In genomic region chr20:24291066-24291465, GRCh38 we compare ENCODE assay signal across 27 cellular contexts.
"Had no signal": no experiment of that assay in that cellular context is flagged by ENCODE, and none has a peak within 500 bp of the region (broad histone marks: within the 10 kb centered on the region; RNA-seq: fewer than 3 reads in every experiment).

No MANE protein-coding gene starts in this region.

- H3K36me3 Mint-ChIP-seq: activated CD4-positive, alpha-beta memory T cell treated with anti-CD3 and anti-CD28 coated beads for 36 hours; mesothelial cell of epicardium; naive B cell; stimulated activated memory B cell treated with anti-CD40 and anti-IgM and Interleukin-4, amounts not matched to agents 10 μg/mL and 1 μg/mL and 100 μg/mL, for 72 hours; type B pancreatic cell had no signal

- H3K27ac Mint-ChIP-seq: activated CD4-positive, alpha-beta memory T cell treated with anti-CD3 and anti-CD28 coated beads for 36 hours; activated CD4-positive, alpha-beta T cell treated with anti-CD3 and anti-CD28 coated beads, Interleukin-2, amount 10 ng/mL, durations not matched to agents 24 days and 14 days; activated T-helper 17 cell treated with anti-CD3 and anti-CD28 coated beads, Interleukin-2, amount 50 U/mL, for 72 hours; dendritic cell treated with granulocyte-macrophage colony-stimulating factor and Interleukin-4, amounts not matched to agents 40 ng/mL and 50 ng/mL, for 4 days; endodermal cell; mesothelial cell of epicardium; naive B cell; progenitor cell of endocrine pancreas; stimulated activated memory B cell treated with anti-CD40 and anti-IgM and Interleukin-4, amounts not matched to agents 10 μg/mL and 1 μg/mL and 100 μg/mL, for 72 hours; type B pancreatic cell had no signal

- H3K4me1 ChIP-seq: heart left ventricle, uterus had no signal

- H3K4me3 ChIP-seq: heart left ventricle, ovary, skin epidermis, thoracic aorta, uterus had no signal

- H3K27me3 Mint-ChIP-seq: activated CD4-positive, alpha-beta memory T cell treated with anti-CD3 and anti-CD28 coated beads for 36 hours; activated CD4-positive, alpha-beta T cell treated with anti-CD3 and anti-CD28 coated beads, Interleukin-2, amount 10 ng/mL, durations not matched to agents 24 days and 14 days; activated T-helper 17 cell treated with anti-CD3 and anti-CD28 coated beads, Interleukin-2, amount 50 U/mL, for 72 hours; dendritic cell treated with granulocyte-macrophage colony-stimulating factor and Interleukin-4, amounts not matched to agents 40 ng/mL and 50 ng/mL, for 4 days; stimulated activated memory B cell treated with anti-CD40 and anti-IgM and Interleukin-4, amounts not matched to agents 10 μg/mL and 1 μg/mL and 100 μg/mL, for 72 hours had no signal

- H3K4me1 Mint-ChIP-seq: mesothelial cell of epicardium had no signal

- H3K36me3 ChIP-seq: heart left ventricle, ovary, thoracic aorta, uterus had no signal

- H3K9me3 Mint-ChIP-seq: activated CD4-positive, alpha-beta memory T cell treated with anti-CD3 and anti-CD28 coated beads for 36 hours; activated T-cell treated with anti-CD3 and anti-CD28 coated beads, Interleukin-2, amount 50 U/mL, for 4 hours; activated T-helper 17 cell treated with anti-CD3 and anti-CD28 coated beads, Interleukin-2, amount 50 U/mL, for 72 hours; central memory CD8-positive, alpha-beta T cell; endodermal cell; mesothelial cell of epicardium; type B pancreatic cell had no signal

- H3K9me3 ChIP-seq: heart left ventricle, ovary, thoracic aorta, uterus had no signal

- H3K27me3 ChIP-seq: heart left ventricle, ovary, uterus had no signal

- DNase-seq: activated CD4-positive, alpha-beta memory T cell treated with anti-CD3 and anti-CD28 coated beads for 36 hours; activated CD4-positive, alpha-beta T cell treated with anti-CD3 and anti-CD28 coated beads, Interleukin-2, amount 10 ng/mL, durations not matched to agents 24 days and 14 days; activated gamma-delta T cell treated with Interleukin-2 at 50 U/mL for 16 hours; activated naive CD4-positive, alpha-beta T cell treated with anti-CD3 and anti-CD28 coated beads, Interleukin-2, amount 50 U/mL, for 16 hours; activated T-cell treated with anti-CD3 and anti-CD28 coated beads, Interleukin-2, amount 50 U/mL, for 4 hours; anterior cingulate cortex; endodermal cell; foreskin fibroblast; heart left ventricle; naive B cell; ovary; stimulated activated CD4-positive, alpha-beta T cell treated with anti-CD3 and anti-CD28 coated beads, Interleukin-4, amount 100 ng/mL, for 24 hours; T-helper 9 cell; uterus had no signal

- H3K27ac ChIP-seq: heart left ventricle, ovary, skin epidermis, thoracic aorta, uterus, VCaP had no signal

- ATAC-seq: activated CD4-positive, CD25-positive, alpha-beta regulatory T cell treated with anti-CD3 and anti-CD28 coated beads, Interleukin-2, amount 50 U/mL, for 24 hours; activated T-cell treated with anti-CD3 and anti-CD28 coated beads, Interleukin-2, amount 50 U/mL, for 4 hours; esophagus mucosa; heart left ventricle; sciatic nerve; stimulated activated memory B cell treated with anti-CD40 and anti-IgM and Interleukin-4, amounts not matched to agents 10 μg/mL and 1 μg/mL and 100 μg/mL, for 72 hours had no signal

- H3K4me3 Mint-ChIP-seq: activated CD4-positive, alpha-beta memory T cell treated with anti-CD3 and anti-CD28 coated beads for 36 hours; activated T-cell treated with anti-CD3 and anti-CD28 coated beads, Interleukin-2, amount 50 U/mL, for 4 hours; activated T-helper 17 cell treated with anti-CD3 and anti-CD28 coated beads, Interleukin-2, amount 50 U/mL, for 72 hours; central memory CD8-positive, alpha-beta T cell; dendritic cell treated with granulocyte-macrophage colony-stimulating factor and Interleukin-4, amounts not matched to agents 40 ng/mL and 50 ng/mL, for 4 days; endodermal cell; mesothelial cell of epicardium; naive B cell; stimulated activated memory B cell treated with anti-CD40 and anti-IgM and Interleukin-4, amounts not matched to agents 10 μg/mL and 1 μg/mL and 100 μg/mL, for 72 hours; type B pancreatic cell had no signal
